8 cellular contexts compared by ENCODE assay signal in the genomic region with DNA sequence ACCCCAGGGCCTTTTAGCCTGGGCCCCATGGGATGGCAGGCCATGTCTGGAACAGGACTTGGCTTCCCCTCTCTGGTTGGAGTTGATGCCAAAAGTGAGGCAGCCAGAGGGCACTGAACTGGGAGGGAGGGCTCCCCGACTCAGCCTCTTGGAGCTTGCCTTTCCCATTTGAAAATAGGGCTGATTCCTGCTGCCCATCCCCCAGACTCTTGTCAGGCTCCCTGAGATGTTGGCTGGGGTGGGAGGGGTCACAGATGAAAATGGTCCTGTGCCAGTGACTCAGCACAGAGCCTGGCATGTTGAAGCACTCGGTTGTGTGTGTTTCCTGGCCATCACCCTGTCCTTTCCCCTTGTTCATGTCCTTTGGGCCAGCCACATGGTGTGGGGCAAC. TPM values are rescaled to one million over a fixed set of nuclear protein-coding genes. Genes with fewer than 3 reads are reported as not detected.
A peak's percentile ranks its signal among the peaks of the same experiment; 100 is the strongest.
DNase-seq lines count a peak whose midpoint lies in the region; ATAC-seq and TF ChIP-seq lines count a peak whose summit lies in the region.

No MANE protein-coding gene starts in this region.

- H3K4me1 ChIP-seq in DND-41 (ENCODE audit: insufficient read depth, low read length) (peaks cover 5% of the 10 kb centered on the region; the same call in 1 of the 2 replicates), SJSA1 (replicated peaks) (peaks cover 26% of the 10 kb centered on the region)

- peaks cover 24% of the 10 kb centered on the region for H3K36me3 ChIP-seq in DND-41 (ENCODE audit: insufficient read depth, low read length)
- peaks cover 13% of the 10 kb centered on the region; the same call in 1 of the 2 replicates for H3K36me3 ChIP-seq in SJSA1

- no peak overlapping the region for H2AFZ ChIP-seq in DND-41 (ENCODE audit: low read depth, low read length)

- H3K27ac Mint-ChIP-seq in nephron progenitor cell = no peak overlapping the region

- ATAC-seq in DND-41 (ENCODE audit: insufficient read depth, low read depth) (no peak), sciatic nerve (no peak), GM18868 (IDR thresholded peaks at IDR 0.05; ENCODE audit: unreplicated experiment) (no peak)

- DNase-seq in DND-41 = no peak
- no peak for DNase-seq in SJSA1 (ENCODE audit: low read depth in 1 of 2, low spot score in 2 of 2)
- DNase-seq in fibroblast of the conjunctiva (ENCODE audit: low read depth) = peak; percentile 26
- peak; percentile 70 for DNase-seq in sciatic nerve (ENCODE audit: low spot score)
- DNase-seq in iPS-NIHi11 (ENCODE audit: low spot score) = no peak
- DNase-seq in nephron progenitor cell = no peak
- DNase-seq in HK-2 (ENCODE audit: unreplicated experiment) = no peak

- H3K36me3 Mint-ChIP-seq in nephron progenitor cell (ENCODE audit: low read depth) = peaks cover 23% of the 10 kb centered on the region

- no peak overlapping the region for H3K4me3 Mint-ChIP-seq in nephron progenitor cell

- H3K9me3 Mint-ChIP-seq in nephron progenitor cell = no peaks in the 10 kb centered on the region

- H3K4me1 Mint-ChIP-seq in nephron progenitor cell = peaks cover 19% of the 10 kb centered on the region

- H3K4me2 ChIP-seq in DND-41 (ENCODE audit: insufficient read depth, low read length) = no peak overlapping the region; the same call in 1 of the 2 replicates

- H3K27ac ChIP-seq in DND-41 (ENCODE audit: low read length) (0 out of 2 replicates have a peak overlapping the region, but pooled peaks have one; percentile 19), SJSA1 (peak overlapping the region; percentile 48)

- TF ChIP-seq CTCF in DND-41 (IDR thresholded peaks at IDR 0.05; ENCODE audit: borderline replicate concordance, extremely low read depth, low read length, poor library complexity, severe bottlenecking) (no peak), nephron progenitor cell (IDR thresholded peaks at IDR 0.05) (no peak)

- H3K27me3 ChIP-seq in DND-41 (ENCODE audit: insufficient read depth, low read length, poor library complexity) (no peaks in the 10 kb centered on the region), SJSA1 (replicated peaks) (no peaks in the 10 kb centered on the region)

- no peaks in the 10 kb centered on the region for H3K9me3 ChIP-seq in DND-41 (ENCODE audit: insufficient read depth, low read length, severe bottlenecking)
- no peaks in the 10 kb centered on the region for H3K9me3 ChIP-seq in SJSA1 (replicated peaks)

- no peak overlapping the region for H3K9ac ChIP-seq in DND-41 (ENCODE audit: low read depth, low read length)

- H3K4me3 ChIP-seq in DND-41 (ENCODE audit: low read depth in 1 of 2, low read length in 2 of 2) (no peak overlapping the region), SJSA1 (no peak overlapping the region)

- peaks cover 3% of the 10 kb centered on the region for H3K27me3 Mint-ChIP-seq in nephron progenitor cell (ENCODE audit: low read depth, poor library complexity)

- intact Hi-C loops in sciatic nerve (cut with DNase I) = no loop called here

- peaks cover 12% of the 10 kb centered on the region for H4K20me1 ChIP-seq in DND-41 (ENCODE audit: insufficient read depth, low read length)

- H3K79me2 ChIP-seq in DND-41 (ENCODE audit: insufficient read depth, low read length) = peaks cover 6% of the 10 kb centered on the region; the same call in 1 of the 2 replicates

RNA-seq across cellular contexts. Expression of gene PPCDC, which starts 6.6 kb away (rescaled TPM):
- 12.9 and 25.0 TPM in 2 replicates for total RNA-seq in SJSA1 (2014; rRNA removed; shearing (Covaris generic))
- total RNA-seq in sciatic nerve = 20.4 TPM

RNA-seq across cellular contexts. Expression of gene SCAMP5, which starts 34.7 kb away (rescaled TPM):
- 0.09 and 0.29 TPM in 2 replicates for total RNA-seq in SJSA1 (2014; rRNA removed; shearing (Covaris generic))
- total RNA-seq in sciatic nerve = 7.6 TPM

Comparison
In these comparisons a context has a peak if more than half of its experiments do, and no peak if none do; other contexts are left out.
1. DNase-seq: peak in fibroblast of the conjunctiva (single experiment) and sciatic nerve (single experiment); none in DND-41 (single experiment), SJSA1 (0 of 2), iPS-NIHi11 (single experiment), nephron progenitor cell (single experiment) and HK-2 (single experiment).